Comparison of ENCODE assay signal across 9 cellular contexts in genomic region chr1:221839321-221839720, GRCh38.
A peak's percentile ranks its signal among the peaks of the same experiment; 100 is the strongest.
DNase-seq lines count a peak whose midpoint lies in the region; ATAC-seq and TF ChIP-seq lines count a peak whose summit lies in the region.
"Had no signal": no experiment of that assay in that cellular context is flagged by ENCODE, and none has a peak within 500 bp of the region (broad histone marks: within the 10 kb centered on the region; RNA-seq: fewer than 3 reads in every experiment).

No MANE protein-coding gene starts in this region.

- H3K36me3 ChIP-seq in right atrium auricular region, result no peaks in the 10 kb centered on the region

- DNase-seq in cerebellar nuclear complex (lab: John Stamatoyannopoulos, UW) (no peak), SKM-1 treated with dmso at 0.1 percent for 144 hours (lab: John Stamatoyannopoulos, UW; ENCODE audit: unreplicated experiment) (no peak), right atrium auricular region (ENCODE audit: low spot score) (no peak), posterior vena cava (ENCODE audit: low spot score) (no peak)
- DNase-seq: SIG-M5 had no signal

- H3K4me3 Mint-ChIP-seq in activated T-helper 17 cell treated with anti-CD3 and anti-CD28 coated beads, Interleukin-2, amount 50 U/mL, for 72 hours, result peak overlapping the region; percentile 70

- ATAC-seq in GM19324 (IDR thresholded peaks at IDR 0.05; ENCODE audit: low FRiP score, unreplicated experiment) (peak; percentile 30), HG03060 (IDR thresholded peaks at IDR 0.05; ENCODE audit: low read depth, unreplicated experiment) (peak; percentile 17)
- peak; percentile 17 for ATAC-seq in activated T-helper 17 cell treated with anti-CD3 and anti-CD28 coated beads, Interleukin-2, amount 50 U/mL, for 72 hours (replicated peaks)

- H3K27me3 ChIP-seq in right atrium auricular region, result no peaks in the 10 kb centered on the region

- TF ChIP-seq CTCF in 22Rv1 (IDR thresholded peaks at IDR 0.05) (no peak), right atrium auricular region (IDR thresholded peaks at IDR 0.05) (no peak)

- H3K4me1 ChIP-seq in right atrium auricular region, result peaks cover 0 to 10% of the 10 kb centered on the region in 2 donors

- peaks cover 32% of the 10 kb centered on the region for H3K4me1 Mint-ChIP-seq in activated T-helper 17 cell treated with anti-CD3 and anti-CD28 coated beads, Interleukin-2, amount 50 U/mL, for 72 hours

- H3K27ac Mint-ChIP-seq in activated T-helper 17 cell treated with anti-CD3 and anti-CD28 coated beads, Interleukin-2, amount 50 U/mL, for 72 hours, result peak overlapping the region; percentile 83

- no peak overlapping the region for H3K4me3 ChIP-seq in right atrium auricular region

- peak overlapping the region; percentile 24 for H3K27ac ChIP-seq in 22Rv1
- H3K27ac ChIP-seq in right atrium auricular region, result peak overlapping the region in 1 of 2 donors; percentile 31

- intact Hi-C loops in posterior vena cava (cut with DNase I), result no loop called here

- H3K9me3 ChIP-seq in right atrium auricular region, result no peaks in the 10 kb centered on the region

- H3K9me3 Mint-ChIP-seq in activated T-helper 17 cell treated with anti-CD3 and anti-CD28 coated beads, Interleukin-2, amount 50 U/mL, for 72 hours, result no peaks in the 10 kb centered on the region

- no peaks in the 10 kb centered on the region for H3K36me3 Mint-ChIP-seq in activated T-helper 17 cell treated with anti-CD3 and anti-CD28 coated beads, Interleukin-2, amount 50 U/mL, for 72 hours (ENCODE audit: low read depth)

- peaks cover 7% of the 10 kb centered on the region for H3K27me3 Mint-ChIP-seq in activated T-helper 17 cell treated with anti-CD3 and anti-CD28 coated beads, Interleukin-2, amount 50 U/mL, for 72 hours
